ENCODE assay signal across 10 cellular contexts in genomic region chr3:61564405-61565059, GRCh38. TPM values are rescaled to one million over a fixed set of nuclear protein-coding genes. Genes with fewer than 3 reads are reported as not detected.
DNase-seq lines count a peak whose midpoint lies in the region; ATAC-seq, FAIRE-seq and TF ChIP-seq lines count a peak whose summit lies in the region.
"Had no signal": no experiment of that assay in that cellular context is flagged by ENCODE, and none has a peak within 500 bp of the region (broad histone marks: within the 10 kb centered on the region; RNA-seq: fewer than 3 reads in every experiment).

No MANE protein-coding gene starts in this region.

- TF ChIP-seq RAD21 in neural cell (conservative IDR thresholded peaks at IDR 0.05): peak; percentile 88

- H3K79me2 ChIP-seq in neural cell (replicated peaks; ENCODE audit: insufficient read depth, low read length): peaks cover 50% of the 10 kb centered on the region

- no peaks in the 10 kb centered on the region for H3K9me3 ChIP-seq in neural cell (ENCODE audit: low read length)

- no peak for TF ChIP-seq EP300 in neural cell (conservative IDR thresholded peaks at IDR 0.05; ENCODE audit: poor library complexity, severe bottlenecking)

- peak overlapping the region; percentile 97 for H3K4me3 ChIP-seq in neural cell (ENCODE audit: low read length)

- peak overlapping the region; percentile 95 for H3K9ac ChIP-seq in neural cell (ENCODE audit: low read length)

- H3K27me3 ChIP-seq in neural cell (ENCODE audit: insufficient read depth, low read depth, low read length): no peaks in the 10 kb centered on the region

- no peak for FAIRE-seq in frontal cortex (lab: Jason Lieb, UNC)
- FAIRE-seq: A204.1 had no signal

- no peaks in the 10 kb centered on the region for H3F3A ChIP-seq in neural cell (ENCODE audit: insufficient read depth, low read length, poor library complexity, severe bottlenecking)

- ATAC-seq in HG02642 (IDR thresholded peaks at IDR 0.05; ENCODE audit: poor library complexity, unreplicated experiment): no peak

- H3K4me2 ChIP-seq in neural cell (ENCODE audit: low read length): peak overlapping the region; percentile 98

- no peaks in the 10 kb centered on the region for H3K9me2 ChIP-seq in neural cell (ENCODE audit: insufficient read depth, low read length)

- DNase-seq in DMS 273 (lab: John Stamatoyannopoulos, UW; ENCODE audit: unreplicated experiment): peak; percentile 8
- no peak for DNase-seq in DMS 273 treated with DMSO at 0.1 percent for 48 hours (lab: John Stamatoyannopoulos, UW)
- DNase-seq in SK-MEL-5 (ENCODE audit: low read depth, low spot score): peak; percentile 34
- DNase-seq in frontal cortex (ENCODE audit: low spot score in 2 of 2): peak; percentile 53 to 61
- no peak for DNase-seq in activated effector memory CD4-positive, alpha-beta T cell treated with anti-CD3 and anti-CD28 coated beads, Interleukin-2, amount 50 U/mL, for 16 hours
- no peak for DNase-seq in NCI-H1436 (lab: John Stamatoyannopoulos, UW)
- DNase-seq: stimulated activated naive B cell treated with anti-CD40 and anti-IgM and Interleukin-4, amounts not matched to agents 10 μg/mL and 1 μg/mL and 100 μg/mL, for 72 hours had no signal

- peak overlapping the region; percentile 96 for H3K27ac ChIP-seq in neural cell (ENCODE audit: low read length)

- in situ Hi-C loops in SK-MEL-5 (cut with HindIII; ENCODE audit: low pct_unique_long_range_greater_than_20kb, low sequenced_read_pairs): no loop called here

- no peaks in the 10 kb centered on the region for H4K20me1 ChIP-seq in neural cell (ENCODE audit: insufficient read depth)

- peak; percentile 88 for TF ChIP-seq CTCF in neural cell (IDR thresholded peaks at IDR 0.05; ENCODE audit: poor library complexity, severe bottlenecking)

- no peaks in the 10 kb centered on the region for H3K36me3 ChIP-seq in neural cell (ENCODE audit: insufficient read depth, low read length)

- no peak overlapping the region for H2AFZ ChIP-seq in neural cell (ENCODE audit: low read depth, low read length)

TF ChIP-seq in neural cell, 6 proteins besides CTCF, POLR2A, EP300 and RAD21:
- TF ChIP-seq POLR2AphosphoS5 (IDR thresholded peaks at IDR 0.05) (no peak), SMC3 (conservative IDR thresholded peaks at IDR 0.05; ENCODE audit: poor library complexity) (peak; percentile 83), MXI1 (conservative IDR thresholded peaks at IDR 0.05; ENCODE audit: poor library complexity, severe bottlenecking) (peak; percentile 30), TAF1 (IDR thresholded peaks at IDR 0.05; ENCODE audit: low read depth) (no peak)

RNA-seq across cellular contexts. Expression of gene PTPRG, which starts 3.2 kb away (rescaled TPM):
- total RNA-seq in SK-MEL-5 (2014; rRNA removed; shearing (Covaris generic)): 35.3 and 36.7 TPM in 2 replicates
- polyA plus RNA-seq in SK-MEL-5 (2015; cell fraction: cytosol; rRNA removed): 32.2 and 48.9 TPM in 2 replicates
- polyA plus RNA-seq in SK-MEL-5 (2015; cell fraction: nucleus; rRNA removed): 14.7 and 15.2 TPM in 2 replicates
- 52.6 TPM for total RNA-seq in frontal cortex
- polyA plus RNA-seq in neural cell: 31.3 and 33.1 TPM in 2 replicates
- 150 and 174 TPM in 2 replicates for polyA minus RNA-seq in neural cell

Comparison
In these comparisons a context has a peak if more than half of its experiments do, and no peak if none do; other contexts are left out.
1. DNase-seq: peak in DMS 273 (single experiment), SK-MEL-5 (single experiment) and frontal cortex (2 of 2); none in DMS 273 treated with DMSO at 0.1 percent for 48 hours (single experiment), activated effector memory CD4-positive, alpha-beta T cell treated with anti-CD3 and anti-CD28 coated beads, Interleukin-2, amount 50 U/mL, for 16 hours (single experiment) and NCI-H1436 (single experiment).